In the genomic region with DNA sequence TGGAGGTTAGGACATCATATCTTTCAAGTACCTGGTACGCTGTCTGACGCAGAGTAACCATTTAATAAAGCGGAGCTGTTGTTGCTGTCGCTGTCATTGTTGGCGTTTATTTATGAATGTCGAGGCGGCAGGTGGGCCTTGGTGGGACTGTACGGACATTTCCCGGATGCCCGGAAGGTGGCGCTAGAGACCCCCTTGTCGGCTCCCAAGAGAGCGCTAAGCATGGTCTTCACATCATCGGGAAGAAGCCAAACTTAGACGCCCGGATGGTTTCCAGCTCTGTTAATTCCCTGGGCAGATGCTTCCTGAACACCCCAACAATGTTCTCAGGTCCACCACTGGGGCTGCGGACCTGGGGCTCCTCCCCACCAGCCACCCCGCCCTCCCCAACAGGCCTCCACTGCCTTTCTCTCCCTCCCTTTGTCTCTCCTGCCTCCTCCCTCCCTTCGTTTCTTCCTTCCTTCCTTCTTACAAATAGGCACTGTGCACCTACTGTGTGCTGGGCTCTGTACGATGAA, we compare ENCODE assay signal across 8 cellular contexts. TPM values are rescaled to one million over a fixed set of nuclear protein-coding genes. Genes with fewer than 3 reads are reported as not detected.
DNase-seq lines count a peak whose midpoint lies in the region; ATAC-seq and TF ChIP-seq lines count a peak whose summit lies in the region.

No MANE protein-coding gene starts in this region.

- peaks cover 5% of the 10 kb centered on the region for H3K4me1 Mint-ChIP-seq in activated CD4-positive, alpha-beta memory T cell treated with anti-CD3 and anti-CD28 coated beads for 36 hours (ENCODE audit: low read depth)

- H3K27me3 Mint-ChIP-seq in activated CD4-positive, alpha-beta memory T cell treated with anti-CD3 and anti-CD28 coated beads for 36 hours: no peaks in the 10 kb centered on the region

- peaks cover 74% of the 10 kb centered on the region for H3K4me1 ChIP-seq in lower lobe of right lung

- peak; percentile 70 to 72 for ATAC-seq in lower lobe of right lung
- no peak for ATAC-seq in GM21447 (IDR thresholded peaks at IDR 0.05; ENCODE audit: unreplicated experiment)

- H3K4me3 Mint-ChIP-seq in activated CD4-positive, alpha-beta memory T cell treated with anti-CD3 and anti-CD28 coated beads for 36 hours: no peak overlapping the region

- peak overlapping the region in 45 of 59 donors; percentile 2 to 88 (median 62) for H3K27ac ChIP-seq in dorsolateral prefrontal cortex
- peak overlapping the region; percentile 87 for H3K27ac ChIP-seq in lower lobe of right lung

- H3K36me3 ChIP-seq in lower lobe of right lung: no peaks in the 10 kb centered on the region

- no peak overlapping the region for H3K27ac Mint-ChIP-seq in activated CD4-positive, alpha-beta memory T cell treated with anti-CD3 and anti-CD28 coated beads for 36 hours

- TF ChIP-seq CTCF in dorsolateral prefrontal cortex (IDR thresholded peaks at IDR 0.05 in 54 of 56, conservative IDR thresholded peaks at IDR 0.05 in 2 of 56; ENCODE audit: low read depth in 1 of 56, partially characterized antibody in 56 of 56) (peak; percentile 80 to 98 (median 92)), lower lobe of right lung (IDR thresholded peaks at IDR 0.05) (peak; percentile 83)

- H3K4me3 ChIP-seq in dorsolateral prefrontal cortex (peak overlapping the region in 29 of 59 donors; percentile 6 to 51 (median 25)), lower lobe of right lung (no peak overlapping the region)

- no peaks in the 10 kb centered on the region for H3K9me3 Mint-ChIP-seq in activated CD4-positive, alpha-beta memory T cell treated with anti-CD3 and anti-CD28 coated beads for 36 hours

- DNase-seq in CMK (ENCODE audit: low read depth) (peak; percentile 45), HEK293T (ENCODE audit: extremely low spot score) (peak; percentile 87), NCI-H460 (ENCODE audit: extremely low read depth, low read depth) (peak; percentile 85), dorsolateral prefrontal cortex (peak; percentile 75 to 89 (median 85)), lower lobe of right lung (peak; percentile 89)
- DNase-seq in activated CD4-positive, alpha-beta memory T cell treated with anti-CD3 and anti-CD28 coated beads for 36 hours: peak; percentile 87
- DNase-seq in stimulated activated CD4-positive, alpha-beta T cell treated with anti-CD3 and anti-CD28 coated beads, TNF-alpha, amount 100 ng/mL, for 4 hours (ENCODE audit: low read depth in 3 of 3): peak; percentile 64 to 74 (median 69)

- H3K27me3 ChIP-seq in dorsolateral prefrontal cortex (no peaks in the 10 kb centered on the region), lower lobe of right lung (ENCODE audit: low read depth) (no peaks in the 10 kb centered on the region)

- POLR2A ChIA-PET in HEK293T (lab: Yijun Ruan, JAX): interaction anchor here (0.8 to 2.0 kb wide), 3 partner anchors 50 to 242 kb away, joined by 3 to 27 read pairs (median 4); partner anchors contain the start of genes DUSP1 and RPL26L1
- POLR2A ChIA-PET in activated CD4-positive, alpha-beta memory T cell treated with anti-CD3 and anti-CD28 coated beads for 36 hours (lab: Charles Lee): interaction anchor here (0.8 kb wide), 1 partner anchor 61 kb away, joined by 4 read pairs; no protein-coding TSS in a partner anchor

- no peaks in the 10 kb centered on the region for H3K36me3 Mint-ChIP-seq in activated CD4-positive, alpha-beta memory T cell treated with anti-CD3 and anti-CD28 coated beads for 36 hours

- H3K9me3 ChIP-seq in lower lobe of right lung: no peaks in the 10 kb centered on the region

- CTCF ChIA-PET in HEK293T (lab: Yijun Ruan, JAX): interaction anchor here (0.6 to 2.0 kb wide), 19 partner anchors 8 to 385 kb away, joined by 3 to 15 read pairs (median 4); partner anchors contain the start of gene DUSP1
- CTCF ChIA-PET in activated CD4-positive, alpha-beta memory T cell treated with anti-CD3 and anti-CD28 coated beads for 36 hours (lab: Charles Lee): interaction anchor here (0.7 to 2.0 kb wide), 23 partner anchors 10 to 277 kb away, joined by 3 to 59 read pairs (median 4); partner anchors contain the start of genes DUSP1 and RPL26L1

- intact Hi-C loops in activated CD4-positive, alpha-beta memory T cell treated with anti-CD3 and anti-CD28 coated beads for 36 hours (cut with micrococcal nuclease): loop anchor here (1.0 to 10.0 kb wide), 5 partner anchors 55 to 618 kb away; partner anchors contain the start of gene BNIP1
- intact Hi-C loops in dorsolateral prefrontal cortex (cut with DNase I): loop anchor here (1.0 to 10.0 kb wide), 8 partner anchors 54 to 568 kb away; partner anchors contain the start of genes BNIP1 (in 1 of the 2), CREBRF (in 1 of the 2) and DUSP1 (in 1 of the 2)
- intact Hi-C loops in lower lobe of right lung (cut with DNase I): no loop called here

TF ChIP-seq in HEK293T, 16 proteins besides CTCF, POLR2A, EP300 and RAD21:
- TF ChIP-seq PKNOX1 (IDR thresholded peaks at IDR 0.05): peak; percentile 84
- TF ChIP-seq FOXM1 (IDR thresholded peaks at IDR 0.05; ENCODE audit: borderline replicate concordance): no peak
- no peak for TF ChIP-seq FOXK2 (IDR thresholded peaks at IDR 0.05)
- no peak for TF ChIP-seq BHLHE40 (IDR thresholded peaks at IDR 0.05; ENCODE audit: borderline replicate concordance)

RNA-seq across cellular contexts. Expression of gene DUSP1, which starts 54.1 kb away (rescaled TPM):
- total RNA-seq in NCI-H460 (2014; rRNA removed; shearing (Covaris generic)): 441 and 521 TPM in 2 replicates
- polyA plus RNA-seq in NCI-H460 (2014; cell fraction: nucleus; rRNA removed): 109 and 130 TPM in 2 replicates
- 10 to 100 TPM; 10.6 to 10.7 TPM for total RNA-seq in activated CD4-positive, alpha-beta memory T cell treated with anti-CD3 and anti-CD28 coated beads for 36 hours
- total RNA-seq in dorsolateral prefrontal cortex (100 to 1,000 TPM in 26 of 120 experiments, 10 to 100 TPM in 94; 25.5 to 228 (median 63.6) TPM), lower lobe of right lung (367 TPM)
